Comparison of ENCODE assay signal across 8 cellular contexts in the genomic region with DNA sequence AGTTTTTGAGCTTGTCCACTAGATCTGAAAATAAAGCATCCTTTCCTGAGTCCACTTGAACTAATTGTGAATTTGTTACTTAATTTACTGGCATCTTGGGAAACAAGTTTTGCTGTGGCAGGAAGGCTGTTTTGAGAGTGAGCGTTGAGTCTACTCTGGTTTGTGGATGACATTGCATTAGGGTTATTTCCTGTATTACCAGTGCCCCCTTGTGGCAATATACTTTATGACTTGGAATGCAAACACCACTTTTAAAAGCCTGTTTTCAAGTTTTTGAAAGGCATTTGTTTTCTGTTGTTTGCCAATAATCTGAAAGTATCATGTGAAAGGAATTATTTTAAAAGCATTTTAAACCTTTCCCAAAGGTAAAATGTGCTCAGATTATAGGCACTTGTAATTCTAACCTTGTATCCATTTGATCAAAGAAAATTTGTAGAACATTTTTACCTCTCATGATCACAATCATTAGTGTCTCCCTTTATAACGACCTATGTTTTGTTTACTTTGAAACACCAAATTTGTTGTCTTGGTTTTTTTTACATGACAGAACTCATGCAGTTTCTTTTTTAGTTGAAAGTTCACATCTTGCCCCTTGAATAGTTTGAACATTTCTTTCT. TPM values are rescaled to one million over a fixed set of nuclear protein-coding genes. Genes with fewer than 3 reads are reported as not detected.
DNase-seq lines count a peak whose midpoint lies in the region; ATAC-seq, FAIRE-seq and TF ChIP-seq lines count a peak whose summit lies in the region.

No MANE protein-coding gene starts in this region.

- 8% methylated on average over 2 of the region's 2 CpGs for WGBS in right lobe of liver (ENCODE audit: insufficient coverage, low coverage, low lambda C conversion rate, missing lambda C conversion rate)
- 16 to 21% methylated on average over 2 of the region's 2 CpGs for WGBS in upper lobe of left lung, 2 donors

- peak; percentile 34 for TF ChIP-seq CTCF in coronary artery (IDR thresholded peaks at IDR 0.05)
- peak; percentile 69 to 92 (median 77) for TF ChIP-seq CTCF in right lobe of liver (IDR thresholded peaks at IDR 0.05)
- peak; percentile 62 to 89 (median 84) for TF ChIP-seq CTCF in upper lobe of left lung (IDR thresholded peaks at IDR 0.05)

- no peaks in the 10 kb centered on the region for H3K36me3 ChIP-seq in right lobe of liver
- peaks cover 0 to 16% (median 0%) of the 10 kb centered on the region in 4 donors for H3K36me3 ChIP-seq in upper lobe of left lung

- H3K4me1 Mint-ChIP-seq in activated naive CD8-positive, alpha-beta T cell treated with anti-CD3 and anti-CD28 coated beads, Interleukin-2, amount 10 ng/mL, durations not matched to agents 7 days and 5 days = peaks cover 4% of the 10 kb centered on the region
- H3K4me1 Mint-ChIP-seq in activated naive CD8-positive, alpha-beta T cell treated with anti-CD3 and anti-CD28 coated beads for 36 hours = peaks cover 2% of the 10 kb centered on the region

- no peak overlapping the region for H3K27ac Mint-ChIP-seq in activated naive CD8-positive, alpha-beta T cell treated with anti-CD3 and anti-CD28 coated beads, Interleukin-2, amount 10 ng/mL, durations not matched to agents 7 days and 5 days
- H3K27ac Mint-ChIP-seq in activated naive CD8-positive, alpha-beta T cell treated with anti-CD3 and anti-CD28 coated beads for 36 hours = no peak overlapping the region

- no peak overlapping the region for H3K4me3 Mint-ChIP-seq in activated naive CD8-positive, alpha-beta T cell treated with anti-CD3 and anti-CD28 coated beads, Interleukin-2, amount 10 ng/mL, durations not matched to agents 7 days and 5 days
- no peak overlapping the region for H3K4me3 Mint-ChIP-seq in activated naive CD8-positive, alpha-beta T cell treated with anti-CD3 and anti-CD28 coated beads for 36 hours

- no peaks in the 10 kb centered on the region for H3K27me3 ChIP-seq in right lobe of liver
- H3K27me3 ChIP-seq in upper lobe of left lung = no peaks in the 10 kb centered on the region

- POLR2A ChIA-PET in activated naive CD8-positive, alpha-beta T cell treated with anti-CD3 and anti-CD28 coated beads, Interleukin-2, amount 10 ng/mL, durations not matched to agents 7 days and 5 days (lab: Charles Lee) = no interaction called here

- H3K4me1 ChIP-seq in right lobe of liver (peaks cover 0 to 34% (median 2%) of the 10 kb centered on the region in 4 donors), upper lobe of left lung (peaks cover 0 to 5% (median 2%) of the 10 kb centered on the region in 4 donors)

- no peaks in the 10 kb centered on the region for H3K36me3 Mint-ChIP-seq in activated naive CD8-positive, alpha-beta T cell treated with anti-CD3 and anti-CD28 coated beads, Interleukin-2, amount 10 ng/mL, durations not matched to agents 7 days and 5 days
- peaks cover under 1% of the 10 kb centered on the region for H3K36me3 Mint-ChIP-seq in activated naive CD8-positive, alpha-beta T cell treated with anti-CD3 and anti-CD28 coated beads for 36 hours

- H3K27ac ChIP-seq in coronary artery (no peak overlapping the region), right lobe of liver (no peak overlapping the region), upper lobe of left lung (no peak overlapping the region)

- H3K4me3 ChIP-seq in coronary artery (no peak overlapping the region), right lobe of liver (no peak overlapping the region), upper lobe of left lung (no peak overlapping the region)

- TF ChIP-seq POLR2A in right lobe of liver (IDR thresholded peaks at IDR 0.05) = no peak
- TF ChIP-seq POLR2A in upper lobe of left lung (IDR thresholded peaks at IDR 0.05) = no peak

- TF ChIP-seq EP300 in upper lobe of left lung (IDR thresholded peaks at IDR 0.05) = no peak

- peaks cover 2% of the 10 kb centered on the region for H3K27me3 Mint-ChIP-seq in activated naive CD8-positive, alpha-beta T cell treated with anti-CD3 and anti-CD28 coated beads, Interleukin-2, amount 10 ng/mL, durations not matched to agents 7 days and 5 days
- H3K27me3 Mint-ChIP-seq in activated naive CD8-positive, alpha-beta T cell treated with anti-CD3 and anti-CD28 coated beads for 36 hours = no peaks in the 10 kb centered on the region

- H3K9me3 ChIP-seq in right lobe of liver = no peaks in the 10 kb centered on the region
- H3K9me3 ChIP-seq in upper lobe of left lung = no peaks in the 10 kb centered on the region

- no peak for DNase-seq in activated naive CD8-positive, alpha-beta T cell treated with anti-CD3 and anti-CD28 coated beads, Interleukin-2, amount 10 ng/mL, durations not matched to agents 7 days and 5 days
- no peak for DNase-seq in activated naive CD8-positive, alpha-beta T cell treated with anti-CD3 and anti-CD28 coated beads for 36 hours
- DNase-seq in HPDE6-E6E7 (ENCODE audit: extremely low spot score) (peak; percentile 45), RCC 7860 (ENCODE audit: low spot score) (peak; percentile 38), coronary artery (ENCODE audit: low spot score) (no peak), right lobe of liver (no peak), upper lobe of left lung (peak in 1 of 2 donors; percentile 36)

- H3K9me3 Mint-ChIP-seq in activated naive CD8-positive, alpha-beta T cell treated with anti-CD3 and anti-CD28 coated beads, Interleukin-2, amount 10 ng/mL, durations not matched to agents 7 days and 5 days = no peaks in the 10 kb centered on the region
- no peaks in the 10 kb centered on the region for H3K9me3 Mint-ChIP-seq in activated naive CD8-positive, alpha-beta T cell treated with anti-CD3 and anti-CD28 coated beads for 36 hours

- FAIRE-seq in RCC 7860 (lab: Jason Lieb, UNC) = peak; percentile 78

- ATAC-seq in activated naive CD8-positive, alpha-beta T cell treated with anti-CD3 and anti-CD28 coated beads, Interleukin-2, amount 10 ng/mL, durations not matched to agents 7 days and 5 days (ENCODE audit: low read depth) = peak; percentile 54
- ATAC-seq in GM21423 (IDR thresholded peaks at IDR 0.05; ENCODE audit: unreplicated experiment) = peak; percentile 89
- ATAC-seq in right lobe of liver = peak; percentile 92 to 98 (median 94)
- peak; percentile 83 to 93 for ATAC-seq in upper lobe of left lung (ENCODE audit: low FRiP score in 2 of 2)

- intact Hi-C loops in right lobe of liver (cut with DNase I) = loop anchor here in 1 of 2 donors (5.0 kb wide), 1 partner anchor 151 kb away; no protein-coding TSS in a partner anchor

RNA-seq across cellular contexts. Expression of gene CYP2U1, which starts 18.0 kb away (rescaled TPM):
- total RNA-seq in activated naive CD8-positive, alpha-beta T cell treated with anti-CD3 and anti-CD28 coated beads, Interleukin-2, amount 10 ng/mL, durations not matched to agents 7 days and 5 days = 1 to 10 TPM; 5.3 to 5.4 TPM
- total RNA-seq in activated naive CD8-positive, alpha-beta T cell treated with anti-CD3 and anti-CD28 coated beads for 36 hours = 1 to 10 TPM; 2.7 to 3.2 TPM
- 1 to 10 TPM; 3.2 to 7.5 (median 4.7) TPM for total RNA-seq in right lobe of liver
- total RNA-seq in upper lobe of left lung = 1 to 10 TPM; 3.1 to 8.3 (median 6.1) TPM

Comparison
In these comparisons a context has a peak if more than half of its experiments do, and no peak if none do; other contexts are left out.
1. DNase-seq: peak in HPDE6-E6E7 (single experiment) and RCC 7860 (single experiment); none in activated naive CD8-positive, alpha-beta T cell treated with anti-CD3 and anti-CD28 coated beads, Interleukin-2, amount 10 ng/mL, durations not matched to agents 7 days and 5 days (single experiment), activated naive CD8-positive, alpha-beta T cell treated with anti-CD3 and anti-CD28 coated beads for 36 hours (single experiment), coronary artery (single experiment) and right lobe of liver (0 of 3).
2. CTCF ChIP-seq: peak in every context shown above with its lines; median percentile 84 in upper lobe of left lung; 77 in right lobe of liver; 34 in coronary artery.
3. Peak in every context shown above with its lines, with median percentiles within 50 percentile points of each other: ATAC-seq.